ENCODE assay signal across 16 cellular contexts in genomic region chr3:146970236-146970635, GRCh38.
DNase-seq lines count a peak whose midpoint lies in the region; ATAC-seq, FAIRE-seq and TF ChIP-seq lines count a peak whose summit lies in the region.
"Had no signal": no experiment of that assay in that cellular context is flagged by ENCODE, and none has a peak within 500 bp of the region (broad histone marks: within the 10 kb centered on the region; RNA-seq: fewer than 3 reads in every experiment).

No MANE protein-coding gene starts in this region.

- BruUV-seq in PC-9 (replicated peaks; lab: Mats Ljungman, UMichigan): no TSS peak

- H3K79me1 ChIP-seq in mesenchymal stem cell (replicated peaks; ENCODE audit: low read length, poor library complexity, severe bottlenecking): no peaks in the 10 kb centered on the region

- peak; percentile 34 for FAIRE-seq in astrocyte (lab: Jason Lieb, UNC)
- FAIRE-seq: H54 had no signal

- no peak overlapping the region for H2BK120ac ChIP-seq in mesenchymal stem cell (ENCODE audit: low read depth, low read length)

- H3K18ac ChIP-seq in mesenchymal stem cell (ENCODE audit: low read depth in 1 of 2, low read length in 2 of 2): no peak overlapping the region

- H3K4me1 Mint-ChIP-seq in HFFc6 (ENCODE audit: low read depth) (peaks cover 69% of the 10 kb centered on the region), astrocyte (ENCODE audit: low read depth, unreplicated experiment) (peaks cover 27% of the 10 kb centered on the region)
- H3K4me1 Mint-ChIP-seq: CD8-positive, alpha-beta memory T cell had no signal

- peaks cover 18% of the 10 kb centered on the region for H3K4me1 ChIP-seq in astrocyte (ENCODE audit: insufficient read depth, low read length)
- H3K4me1 ChIP-seq in mesenchymal stem cell (ENCODE audit: control insufficient read depth, insufficient read depth, low read depth, low read length): no peaks in the 10 kb centered on the region
- H3K4me1 ChIP-seq in PC-9 (replicated peaks; ENCODE audit: insufficient read depth): no peaks in the 10 kb centered on the region

- no peaks in the 10 kb centered on the region for H3K27me3 Mint-ChIP-seq in HFFc6 (ENCODE audit: insufficient read depth)
- H3K27me3 Mint-ChIP-seq in astrocyte (ENCODE audit: low read depth, unreplicated experiment): no peaks in the 10 kb centered on the region
- H3K27me3 Mint-ChIP-seq: CD8-positive, alpha-beta memory T cell had no signal

- no peaks in the 10 kb centered on the region for H3K9me2 ChIP-seq in PC-9 (ENCODE audit: insufficient read depth)

- no peak overlapping the region for H3K14ac ChIP-seq in mesenchymal stem cell (ENCODE audit: low read length in 2 of 2)

- H3K23ac ChIP-seq in mesenchymal stem cell (ENCODE audit: low read length in 2 of 2): no peak overlapping the region

- H3K4me3 Mint-ChIP-seq in HFFc6 (peak overlapping the region; percentile 26; the same call in 1 of the 2 replicates), astrocyte (ENCODE audit: unreplicated experiment) (no peak overlapping the region)
- H3K4me3 Mint-ChIP-seq: CD8-positive, alpha-beta memory T cell had no signal

- ATAC-seq in HG03045 (IDR thresholded peaks at IDR 0.05; ENCODE audit: unreplicated experiment): no peak
- ATAC-seq: SK-N-SH treated with all-trans-retinoic acid at 6 μM for 48 hours had no signal

- H2BK15ac ChIP-seq in mesenchymal stem cell (ENCODE audit: low read depth, poor library complexity, severe bottlenecking): no peak overlapping the region

- no peak overlapping the region for H4K91ac ChIP-seq in mesenchymal stem cell (ENCODE audit: low read length)

- H3K9ac ChIP-seq in astrocyte (ENCODE audit: low read length) (no peak overlapping the region), mesenchymal stem cell (ENCODE audit: low read length) (peak overlapping the region; percentile 90)

- H3K79me2 ChIP-seq in astrocyte (ENCODE audit: insufficient read depth, low read length) (no peaks in the 10 kb centered on the region), PC-9 (ENCODE audit: low read depth) (no peaks in the 10 kb centered on the region)

- no peak overlapping the region for H2BK12ac ChIP-seq in mesenchymal stem cell (ENCODE audit: low read length in 2 of 2)

- no peak overlapping the region for H4K8ac ChIP-seq in mesenchymal stem cell (ENCODE audit: low read length)

- peak; percentile 97 for DNase-seq in AG10803 (ENCODE audit: low read depth)
- DNase-seq in HFFc6: peak; percentile 28
- DNase-seq in astrocyte (ENCODE audit: low read depth): peak; percentile 52
- no peak for DNase-seq in mesenchymal stem cell
- DNase-seq in NCI-H2029 (lab: John Stamatoyannopoulos, UW): no peak
- DNase-seq in PC-9: no peak
- no peak for DNase-seq in GM19240 (ENCODE audit: insufficient read length, low spot score)
- DNase-seq: C1 segment of cervical spinal cord; CD8-positive, alpha-beta memory T cell; NCI-H1105; NCI-H1694; NCI-H774; SHP77 had no signal

- H3K27ac ChIP-seq in astrocyte (ENCODE audit: low read depth, low read length) (peak overlapping the region; percentile 90), mesenchymal stem cell (ENCODE audit: low read length, poor library complexity, severe bottlenecking) (no peak overlapping the region), PC-9 (no peak overlapping the region)

- H3K9me3 ChIP-seq in astrocyte (ENCODE audit: insufficient read depth, low read depth, low read length) (no peaks in the 10 kb centered on the region), mesenchymal stem cell (ENCODE audit: control insufficient read depth, low read length) (no peaks in the 10 kb centered on the region), PC-9 (ENCODE audit: insufficient read depth, low read depth) (no peaks in the 10 kb centered on the region; the same call in 1 of the 2 replicates)

- no peak overlapping the region for H3K4me2 ChIP-seq in astrocyte (ENCODE audit: low read length)
- H3K4me2 ChIP-seq in mesenchymal stem cell (ENCODE audit: low read length, poor library complexity, severe bottlenecking): no peak overlapping the region
- H3K4me2 ChIP-seq in PC-9: no peak overlapping the region

- H3K27me3 ChIP-seq in astrocyte (ENCODE audit: insufficient read depth, low read length) (no peaks in the 10 kb centered on the region), mesenchymal stem cell (ENCODE audit: control insufficient read depth in 1 of 2, insufficient read depth in 1 of 2, low read length in 2 of 2) (no peaks in the 10 kb centered on the region), PC-9 (ENCODE audit: insufficient read depth, low read depth) (no peaks in the 10 kb centered on the region)

- H2AFZ ChIP-seq in astrocyte (ENCODE audit: low read depth, low read length) (no peak overlapping the region), mesenchymal stem cell (ENCODE audit: low read depth, low read length) (no peak overlapping the region), PC-9 (no peak overlapping the region)

- H3K9me3 Mint-ChIP-seq in HFFc6 (no peaks in the 10 kb centered on the region), astrocyte (ENCODE audit: unreplicated experiment) (no peaks in the 10 kb centered on the region)

- no peak overlapping the region for H3K4ac ChIP-seq in mesenchymal stem cell (ENCODE audit: low read depth in 1 of 2, low read length in 2 of 2)

- WGBS in mesenchymal stem cell: 93% methylated on average over 1 of the region's 2 CpGs

- intact Hi-C loops in PC-9 (cut with micrococcal nuclease; ENCODE audit: unreplicated experiment): no loop called here

- no peaks in the 10 kb centered on the region for H3F3A ChIP-seq in PC-9 (ENCODE audit: insufficient read depth, low read depth)

- H3K27ac Mint-ChIP-seq in HFFc6: peak overlapping the region; percentile 92
- H3K27ac Mint-ChIP-seq in astrocyte (ENCODE audit: unreplicated experiment): peak overlapping the region; percentile 34
- H3K27ac Mint-ChIP-seq: CD8-positive, alpha-beta memory T cell had no signal

- H3K36me3 ChIP-seq in astrocyte (ENCODE audit: insufficient read depth, low read length) (no peaks in the 10 kb centered on the region), mesenchymal stem cell (ENCODE audit: control insufficient read depth in 1 of 2, insufficient read depth in 2 of 2, low read depth in 1 of 2, low read length in 2 of 2) (no peaks in the 10 kb centered on the region), PC-9 (ENCODE audit: low read depth) (no peaks in the 10 kb centered on the region)

- TF ChIP-seq CTCF in AG10803 (conservative IDR thresholded peaks at IDR 0.05; ENCODE audit: low read length) (no peak), HFFc6 (IDR thresholded peaks at IDR 0.05) (no peak), astrocyte (IDR thresholded peaks at IDR 0.05; ENCODE audit: insufficient read depth, low read depth, low read length) (no peak), PC-9 (conservative IDR thresholded peaks at IDR 0.05) (no peak)

- no peaks in the 10 kb centered on the region for H4K20me1 ChIP-seq in astrocyte (ENCODE audit: insufficient read depth, low read length)
- no peaks in the 10 kb centered on the region for H4K20me1 ChIP-seq in PC-9 (ENCODE audit: insufficient read depth)

- H3K36me3 Mint-ChIP-seq in HFFc6 (ENCODE audit: low read depth): peaks cover 6% of the 10 kb centered on the region
- no peaks in the 10 kb centered on the region for H3K36me3 Mint-ChIP-seq in astrocyte (ENCODE audit: low read depth, unreplicated experiment)
- H3K36me3 Mint-ChIP-seq: CD8-positive, alpha-beta memory T cell had no signal

- POLR2A ChIA-PET in PC-9 (lab: Charles Lee; ENCODE audit: unreplicated experiment): no interaction called here

- H2AK5ac ChIP-seq in mesenchymal stem cell (ENCODE audit: low read length, severe bottlenecking): no peak overlapping the region

- CTCF ChIA-PET in PC-9 (lab: Charles Lee): no interaction called here

- H2BK5ac ChIP-seq in mesenchymal stem cell (ENCODE audit: low read depth, low read length, poor library complexity, severe bottlenecking): no peak overlapping the region

- H3K4me3 ChIP-seq in AG10803 (ENCODE audit: low read length) (no peak overlapping the region), astrocyte (ENCODE audit: insufficient read depth, low read depth, low read length) (no peak overlapping the region), mesenchymal stem cell (ENCODE audit: insufficient read depth in 1 of 2, low read depth in 1 of 2, low read length in 2 of 2) (no peak overlapping the region), PC-9 (no peak overlapping the region)

Comparison
In these comparisons a context has a peak if more than half of its experiments do, and no peak if none do; other contexts are left out.
1. DNase-seq: peak in AG10803 (single experiment), HFFc6 (single experiment) and astrocyte (single experiment); none in mesenchymal stem cell (single experiment), NCI-H2029 (single experiment), PC-9 (0 of 2) and GM19240 (single experiment).